ENCODE assay signal across 8 cellular contexts in the genomic region with DNA sequence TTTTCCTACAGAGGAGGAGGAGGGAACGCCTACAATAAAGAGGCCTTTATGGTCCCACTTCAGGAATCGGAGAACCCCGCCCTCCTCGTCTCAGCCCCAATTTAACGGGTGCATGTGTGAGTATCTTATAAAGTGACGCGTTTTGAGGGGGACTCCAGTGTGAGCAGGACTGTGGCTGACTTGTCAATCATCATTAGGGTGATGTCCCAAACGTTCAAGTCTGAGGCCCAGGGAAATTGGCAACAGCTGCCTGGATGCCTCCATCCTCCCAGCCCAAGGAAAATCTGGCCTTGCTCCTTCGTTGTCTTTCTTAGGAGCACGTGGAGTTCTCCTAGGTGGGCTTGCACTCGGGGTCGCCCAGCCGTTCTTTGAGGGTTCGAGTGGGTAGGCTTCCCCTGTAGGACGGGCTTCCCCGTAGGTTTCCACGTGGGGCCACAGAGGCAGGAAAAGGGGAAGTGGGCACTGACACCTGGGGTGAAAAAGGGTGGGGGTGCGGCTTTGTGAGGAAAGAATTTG. TPM values are rescaled to one million over a fixed set of nuclear protein-coding genes. Genes with fewer than 3 reads are reported as not detected.
DNase-seq lines count a peak whose midpoint lies in the region; ATAC-seq, FAIRE-seq and TF ChIP-seq lines count a peak whose summit lies in the region.

No MANE protein-coding gene starts in this region.

- H3K4me2 ChIP-seq in BLaER1 treated with 17β-estradiol and CSF1 and Interleukin-3, amounts not matched to agents 10 nM and 100 nM = peak overlapping the region; percentile 72 to 95 (median 83)

- H4K20me1 ChIP-seq in BLaER1 treated with 17β-estradiol and CSF1 and Interleukin-3, amounts not matched to agents 10 nM and 100 nM = peaks cover 37 to 43% (median 41%) of the 10 kb centered on the region in 11 experiments

- H3K27ac ChIP-seq in BLaER1 treated with 17β-estradiol and CSF1 and Interleukin-3, amounts not matched to agents 10 nM and 100 nM = peak overlapping the region; percentile 91 to 100 (median 94)
- H3K27ac ChIP-seq in pancreas = peak overlapping the region; percentile 99 to 100 (median 99)

- peaks cover 40 to 68% (median 64%) of the 10 kb centered on the region in 10 experiments for H3K4me1 ChIP-seq in BLaER1 treated with 17β-estradiol and CSF1 and Interleukin-3, amounts not matched to agents 10 nM and 100 nM
- H3K4me1 ChIP-seq in pancreas = peaks cover 4 to 35% (median 8%) of the 10 kb centered on the region in 3 donors

- DNase-seq in fibroblast of mammary gland (ENCODE audit: low read depth) = peak; percentile 16
- DNase-seq in pancreas = peak in 5 of 6 donors; percentile 46 to 71 (median 56)
- DNase-seq in kidney glomerular epithelial cell (lab: John Stamatoyannopoulos, UW) = no peak
- DNase-seq in GM03348 (ENCODE audit: low spot score) = no peak

- H3K9me3 ChIP-seq in BLaER1 treated with 17β-estradiol and CSF1 and Interleukin-3, amounts not matched to agents 10 nM and 100 nM (replicated peaks in 1 of 11) = no peaks in the 10 kb centered on the region
- H3K9me3 ChIP-seq in pancreas = no peaks in the 10 kb centered on the region

- intact Hi-C loops in pancreas (cut with DNase I) = loop anchor here in 1 of 3 donors (5.0 kb wide), 1 partner anchor 59 kb away; no protein-coding TSS in a partner anchor

- TF ChIP-seq CTCF in fibroblast of mammary gland (conservative IDR thresholded peaks at IDR 0.05; ENCODE audit: control insufficient read depth, insufficient read depth, low read depth, low read length) = no peak
- no peak for TF ChIP-seq CTCF in pancreas (IDR thresholded peaks at IDR 0.05)

- peak overlapping the region; percentile 88 to 100 (median 97); a peak in 19 of 20 replicates for H3K4me3 ChIP-seq in BLaER1 treated with 17β-estradiol and CSF1 and Interleukin-3, amounts not matched to agents 10 nM and 100 nM
- H3K4me3 ChIP-seq in fibroblast of mammary gland (ENCODE audit: control insufficient read depth, low read depth, low read length) (peak overlapping the region; percentile 38), pancreas (peak overlapping the region; percentile 19 to 100 (median 99))

- H3K9ac ChIP-seq in BLaER1 treated with 17β-estradiol and CSF1 and Interleukin-3, amounts not matched to agents 10 nM and 100 nM = peak overlapping the region; percentile 94 to 100 (median 97); a peak in 21 of 22 replicates

- WGBS in pancreas, 2 donors = 8 to 12% methylated on average over 18 of the region's 18 CpGs

- H3K27me3 ChIP-seq in BLaER1 treated with 17β-estradiol and CSF1 and Interleukin-3, amounts not matched to agents 10 nM and 100 nM = no peaks in the 10 kb centered on the region
- H3K27me3 ChIP-seq in pancreas = no peaks in the 10 kb centered on the region

- ATAC-seq in GM19025 (IDR thresholded peaks at IDR 0.05; ENCODE audit: low read depth, unreplicated experiment) (peak; percentile 29), HG03108 (IDR thresholded peaks at IDR 0.05; ENCODE audit: unreplicated experiment) (peak; percentile 28), SK-N-SH treated with all-trans-retinoic acid at 6 μM for 48 hours (no peak), pancreas (peak in 3 of 4 donors; percentile 1 to 5 (median 2))

- peaks cover 23 to 35% (median 32%) of the 10 kb centered on the region in 11 experiments for H3K36me3 ChIP-seq in BLaER1 treated with 17β-estradiol and CSF1 and Interleukin-3, amounts not matched to agents 10 nM and 100 nM
- peaks cover 0 to 31% (median 9%) of the 10 kb centered on the region in 3 donors for H3K36me3 ChIP-seq in pancreas

- FAIRE-seq in pancreas (lab: Jason Lieb, UNC) = no peak

TF ChIP-seq in SK-N-SH treated with all-trans-retinoic acid at 6 μM for 48 hours, 23 proteins besides CTCF, POLR2A, EP300 and RAD21:
- 0 out of 2 replicates have a peak, but pooled peaks have one; percentile 52 for TF ChIP-seq SNAI2 (CRISPR knock-in tag; IDR thresholded peaks at IDR 0.05)
- no peak for TF ChIP-seq ZFP30 (CRISPR knock-in tag; IDR thresholded peaks at IDR 0.05)
- no peak for TF ChIP-seq ZNF565 (CRISPR knock-in tag; conservative IDR thresholded peaks at IDR 0.05; ENCODE audit: low read depth)
- no peak for TF ChIP-seq TCF4 (CRISPR knock-in tag; IDR thresholded peaks at IDR 0.05; ENCODE audit: borderline replicate concordance)
- 0 out of 2 replicates have a peak, but pooled peaks have one; percentile 66 for TF ChIP-seq CSDC2 (CRISPR knock-in tag; IDR thresholded peaks at IDR 0.05)
- TF ChIP-seq TOX (CRISPR knock-in tag; IDR thresholded peaks at IDR 0.05; ENCODE audit: borderline replicate concordance) = no peak
- TF ChIP-seq, protein P1, sequence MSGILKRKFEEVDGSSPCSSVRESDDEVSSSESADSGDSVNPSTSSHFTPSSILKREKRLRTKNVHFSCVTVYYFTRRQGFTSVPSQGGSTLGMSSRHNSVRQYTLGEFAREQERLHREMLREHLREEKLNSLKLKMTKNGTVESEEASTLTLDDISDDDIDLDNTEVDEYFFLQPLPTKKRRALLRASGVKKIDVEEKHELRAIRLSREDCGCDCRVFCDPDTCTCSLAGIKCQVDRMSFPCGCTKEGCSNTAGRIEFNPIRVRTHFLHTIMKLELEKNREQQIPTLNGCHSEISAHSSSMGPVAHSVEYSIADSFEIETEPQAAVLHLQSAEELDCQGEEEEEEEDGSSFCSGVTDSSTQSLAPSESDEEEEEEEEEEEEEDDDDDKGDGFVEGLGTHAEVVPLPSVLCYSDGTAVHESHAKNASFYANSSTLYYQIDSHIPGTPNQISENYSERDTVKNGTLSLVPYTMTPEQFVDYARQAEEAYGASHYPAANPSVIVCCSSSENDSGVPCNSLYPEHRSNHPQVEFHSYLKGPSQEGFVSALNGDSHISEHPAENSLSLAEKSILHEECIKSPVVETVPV (CRISPR knock-in tag; IDR thresholded peaks at IDR 0.05) = no peak
- no peak for TF ChIP-seq ZC3H10 (CRISPR knock-in tag; IDR thresholded peaks at IDR 0.05)
- TF ChIP-seq, protein P2, sequence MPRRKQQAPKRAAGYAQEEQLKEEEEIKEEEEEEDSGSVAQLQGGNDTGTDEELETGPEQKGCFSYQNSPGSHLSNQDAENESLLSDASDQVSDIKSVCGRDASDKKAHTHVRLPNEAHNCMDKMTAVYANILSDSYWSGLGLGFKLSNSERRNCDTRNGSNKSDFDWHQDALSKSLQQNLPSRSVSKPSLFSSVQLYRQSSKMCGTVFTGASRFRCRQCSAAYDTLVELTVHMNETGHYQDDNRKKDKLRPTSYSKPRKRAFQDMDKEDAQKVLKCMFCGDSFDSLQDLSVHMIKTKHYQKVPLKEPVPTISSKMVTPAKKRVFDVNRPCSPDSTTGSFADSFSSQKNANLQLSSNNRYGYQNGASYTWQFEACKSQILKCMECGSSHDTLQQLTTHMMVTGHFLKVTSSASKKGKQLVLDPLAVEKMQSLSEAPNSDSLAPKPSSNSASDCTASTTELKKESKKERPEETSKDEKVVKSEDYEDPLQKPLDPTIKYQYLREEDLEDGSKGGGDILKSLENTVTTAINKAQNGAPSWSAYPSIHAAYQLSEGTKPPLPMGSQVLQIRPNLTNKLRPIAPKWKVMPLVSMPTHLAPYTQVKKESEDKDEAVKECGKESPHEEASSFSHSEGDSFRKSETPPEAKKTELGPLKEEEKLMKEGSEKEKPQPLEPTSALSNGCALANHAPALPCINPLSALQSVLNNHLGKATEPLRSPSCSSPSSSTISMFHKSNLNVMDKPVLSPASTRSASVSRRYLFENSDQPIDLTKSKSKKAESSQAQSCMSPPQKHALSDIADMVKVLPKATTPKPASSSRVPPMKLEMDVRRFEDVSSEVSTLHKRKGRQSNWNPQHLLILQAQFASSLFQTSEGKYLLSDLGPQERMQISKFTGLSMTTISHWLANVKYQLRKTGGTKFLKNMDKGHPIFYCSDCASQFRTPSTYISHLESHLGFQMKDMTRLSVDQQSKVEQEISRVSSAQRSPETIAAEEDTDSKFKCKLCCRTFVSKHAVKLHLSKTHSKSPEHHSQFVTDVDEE (CRISPR knock-in tag; IDR thresholded peaks at IDR 0.05) = no peak

RNA-seq across cellular contexts. Expression of a gene that starts 0.6 kb away (rescaled TPM):
- 100 to 1,000 TPM; 165 to 298 (median 238) TPM for total RNA-seq in pancreas
- 100 to 1,000 TPM in 1 of 2 donors, 10 to 100 TPM in 1; 78.2 to 144 TPM for polyA plus RNA-seq in pancreas

RNA-seq across cellular contexts. Expression of a gene that starts 30.4 kb away (rescaled TPM):
- total RNA-seq in pancreas = under 1 TPM in 5 of 6 donors, not detected in 1; 0.12 to 0.28 (median 0.21) TPM
- polyA plus RNA-seq in pancreas = 1 to 10 TPM in 1 of 2 donors, under 1 TPM in 1; 0.26 to 1.0 TPM

RNA-seq across cellular contexts. Expression of a gene that starts 58.0 kb away (rescaled TPM):
- total RNA-seq in pancreas = 10 to 100 TPM in 2 of 6 donors, 1 to 10 TPM in 4; 4.6 to 18.5 (median 6.0) TPM
- 10 to 100 TPM; 20.1 to 26.6 TPM for polyA plus RNA-seq in pancreas

Comparison
In these comparisons a context has a peak if more than half of its experiments do, and no peak if none do; other contexts are left out.
1. H3K4me3 ChIP-seq: peak in every context shown above with its lines; median percentile 99 in pancreas; 97 in BLaER1 treated with 17β-estradiol and CSF1 and Interleukin-3, amounts not matched to agents 10 nM and 100 nM; 38 in fibroblast of mammary gland.
2. DNase-seq: peak in fibroblast of mammary gland (single experiment) and pancreas (5 of 6); none in kidney glomerular epithelial cell (single experiment) and GM03348 (single experiment).